ENCODE assay signal across 1 cellular context in genomic region chr17:75266315-75267145, GRCh38.
TF ChIP-seq lines count a peak whose summit lies in the region.

No MANE protein-coding gene starts in this region.

TF ChIP-seq in K562, 482 proteins besides CTCF, POLR2A, EP300 and RAD21 (continued from another document):
- TF ChIP-seq, protein P1, sequence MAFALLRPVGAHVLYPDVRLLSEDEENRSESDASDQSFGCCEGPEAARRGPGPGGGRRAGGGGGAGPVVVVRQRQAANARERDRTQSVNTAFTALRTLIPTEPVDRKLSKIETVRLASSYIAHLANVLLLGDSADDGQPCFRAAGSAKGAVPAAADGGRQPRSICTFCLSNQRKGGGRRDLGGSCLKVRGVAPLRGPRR (CRISPR knock-in tag; IDR thresholded peaks at IDR 0.05), result no peak
- TF ChIP-seq ZNF41 (CRISPR knock-in tag; conservative IDR thresholded peaks at IDR 0.05), result no peak
- no peak for TF ChIP-seq ILK (tag; IDR thresholded peaks at IDR 0.05; ENCODE audit: borderline replicate concordance, low read depth)
- peak; percentile 78 for TF ChIP-seq SMARCA5 (IDR thresholded peaks at IDR 0.05)
- TF ChIP-seq, protein P2, sequence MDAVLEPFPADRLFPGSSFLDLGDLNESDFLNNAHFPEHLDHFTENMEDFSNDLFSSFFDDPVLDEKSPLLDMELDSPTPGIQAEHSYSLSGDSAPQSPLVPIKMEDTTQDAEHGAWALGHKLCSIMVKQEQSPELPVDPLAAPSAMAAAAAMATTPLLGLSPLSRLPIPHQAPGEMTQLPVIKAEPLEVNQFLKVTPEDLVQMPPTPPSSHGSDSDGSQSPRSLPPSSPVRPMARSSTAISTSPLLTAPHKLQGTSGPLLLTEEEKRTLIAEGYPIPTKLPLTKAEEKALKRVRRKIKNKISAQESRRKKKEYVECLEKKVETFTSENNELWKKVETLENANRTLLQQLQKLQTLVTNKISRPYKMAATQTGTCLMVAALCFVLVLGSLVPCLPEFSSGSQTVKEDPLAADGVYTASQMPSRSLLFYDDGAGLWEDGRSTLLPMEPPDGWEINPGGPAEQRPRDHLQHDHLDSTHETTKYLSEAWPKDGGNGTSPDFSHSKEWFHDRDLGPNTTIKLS (IDR thresholded peaks at IDR 0.05; ENCODE audit: borderline replicate concordance, low read depth), result no peak
